ENCODE assay signal across 36 cellular contexts in genomic region chr18:47791461-47791860, GRCh38.
"Had no signal": no experiment of that assay in that cellular context is flagged by ENCODE, and none has a peak within 500 bp of the region (broad histone marks: within the 10 kb centered on the region; RNA-seq: fewer than 3 reads in every experiment).

No MANE protein-coding gene starts in this region.

- H3K27me3 ChIP-seq: adrenal gland, body of pancreas, brain microvascular endothelial cell, breast epithelium had no signal

- H3K9me3 Mint-ChIP-seq: activated CD4-positive, alpha-beta memory T cell treated with anti-CD3 and anti-CD28 coated beads, Interleukin-2, amount 10 ng/mL, durations not matched to agents 7 days and 5 days; activated CD4-positive, alpha-beta T cell treated with anti-CD3 and anti-CD28 coated beads, Interleukin-2, amount 10 ng/mL, durations not matched to agents 7 days and 5 days; activated naive CD8-positive, alpha-beta T cell treated with anti-CD3 and anti-CD28 coated beads for 36 hours; activated T-helper 2 cell treated with anti-CD3 and anti-CD28 coated beads, Interferon-gamma antibody, Interleukin-2, Interleukin-4, amounts not matched to agents 10 μg/mL and 5 μg/mL and 100 μg/mL, durations not matched to agents 14 hours and 24 hours and 36 hours; T-helper 1 cell treated with Interleukin-12 subunit alpha and Interleukin-12 subunit beta and Interleukin-4 antibody, amounts not matched to agents 30 μg/mL and 1 μg/mL, for 36 hours; T-helper 2 cell treated with Interferon-gamma antibody and Interleukin-4, amounts not matched to agents 5 μg/mL and 100 μg/mL, for 36 hours had no signal

- H3K27ac Mint-ChIP-seq: activated CD4-positive, alpha-beta memory T cell treated with anti-CD3 and anti-CD28 coated beads, Interleukin-2, amount 10 ng/mL, durations not matched to agents 7 days and 5 days; activated CD4-positive, alpha-beta T cell treated with anti-CD3 and anti-CD28 coated beads for 36 hours; activated CD4-positive, alpha-beta T cell treated with anti-CD3 and anti-CD28 coated beads, Interleukin-2, amount 10 ng/mL, durations not matched to agents 7 days and 5 days; activated CD8-positive, alpha-beta memory T cell treated with anti-CD3 and anti-CD28 coated beads, Interleukin-2, amount 10 ng/mL, durations not matched to agents 7 days and 5 days; activated CD8-positive, alpha-beta T cell treated with anti-CD3 and anti-CD28 coated beads, Interleukin-2, amount 10 ng/mL, durations not matched to agents 7 days and 5 days; activated naive CD4-positive, alpha-beta T cell treated with anti-CD3 and anti-CD28 coated beads, Interleukin-2, amount 50 U/mL, for 72 hours; activated naive CD8-positive, alpha-beta T cell treated with anti-CD3 and anti-CD28 coated beads for 36 hours; activated T-cell treated with anti-CD3 and anti-CD28 coated beads, Interleukin-2, amount 50 U/mL, for 24 hours; activated T-helper 2 cell treated with anti-CD3 and anti-CD28 coated beads, Interferon-gamma antibody, Interleukin-2, Interleukin-4, amounts not matched to agents 10 μg/mL and 5 μg/mL and 100 μg/mL, durations not matched to agents 14 hours and 24 hours and 36 hours; T-helper 1 cell treated with Interleukin-12 subunit alpha and Interleukin-12 subunit beta and Interleukin-4 antibody, amounts not matched to agents 30 μg/mL and 1 μg/mL, for 36 hours; T-helper 2 cell treated with Interferon-gamma antibody and Interleukin-4, amounts not matched to agents 5 μg/mL and 100 μg/mL, for 36 hours; WTC11 had no signal

- FAIRE-seq: astrocyte, TTC549 had no signal

- H3K4me3 Mint-ChIP-seq: activated CD4-positive, alpha-beta memory T cell treated with anti-CD3 and anti-CD28 coated beads, Interleukin-2, amount 10 ng/mL, durations not matched to agents 7 days and 5 days; activated CD4-positive, alpha-beta T cell treated with anti-CD3 and anti-CD28 coated beads for 36 hours; activated CD4-positive, alpha-beta T cell treated with anti-CD3 and anti-CD28 coated beads, Interleukin-2, amount 10 ng/mL, durations not matched to agents 7 days and 5 days; activated CD8-positive, alpha-beta memory T cell treated with anti-CD3 and anti-CD28 coated beads, Interleukin-2, amount 10 ng/mL, durations not matched to agents 7 days and 5 days; activated CD8-positive, alpha-beta T cell treated with anti-CD3 and anti-CD28 coated beads, Interleukin-2, amount 10 ng/mL, durations not matched to agents 7 days and 5 days; activated naive CD8-positive, alpha-beta T cell treated with anti-CD3 and anti-CD28 coated beads for 36 hours; activated T-cell treated with anti-CD3 and anti-CD28 coated beads, Interleukin-2, amount 50 U/mL, for 24 hours; T-helper 1 cell treated with Interleukin-12 subunit alpha and Interleukin-12 subunit beta and Interleukin-4 antibody, amounts not matched to agents 30 μg/mL and 1 μg/mL, for 36 hours; T-helper 2 cell treated with Interferon-gamma antibody and Interleukin-4, amounts not matched to agents 5 μg/mL and 100 μg/mL, for 36 hours; WTC11 had no signal

- H3K4me1 ChIP-seq: adrenal gland, body of pancreas had no signal

- H3K9me3 ChIP-seq: adrenal gland, breast epithelium had no signal

- DNase-seq: activated CD4-positive, alpha-beta memory T cell treated with anti-CD3 and anti-CD28 coated beads, Interleukin-2, amount 10 ng/mL, durations not matched to agents 7 days and 5 days; activated CD4-positive, alpha-beta T cell treated with anti-CD3 and anti-CD28 coated beads for 1 hour; activated CD4-positive, alpha-beta T cell treated with anti-CD3 and anti-CD28 coated beads for 36 hours; activated CD4-positive, alpha-beta T cell treated with anti-CD3 and anti-CD28 coated beads for 48 hours; activated CD4-positive, alpha-beta T cell treated with anti-CD3 and anti-CD28 coated beads, Interleukin-2, amount 10 ng/mL, durations not matched to agents 7 days and 5 days; activated CD4-positive, alpha-beta T cell treated with anti-CD3 and anti-CD28 coated beads, Interleukin-2, amount 50 U/mL, for 48 hours; activated CD4-positive, CD25-positive, alpha-beta regulatory T cell; activated CD8-positive, alpha-beta memory T cell treated with anti-CD3 and anti-CD28 coated beads for 24 hours; activated CD8-positive, alpha-beta memory T cell treated with anti-CD3 and anti-CD28 coated beads, Interleukin-2, amount 10 ng/mL, durations not matched to agents 7 days and 5 days; activated CD8-positive, alpha-beta memory T cell treated with anti-CD3 and anti-CD28 coated beads, Interleukin-2, amount 50 U/mL, for 48 hours; activated CD8-positive, alpha-beta T cell treated with anti-CD3 and anti-CD28 coated beads, Interleukin-2, amount 10 ng/mL, durations not matched to agents 7 days and 5 days; activated effector memory CD4-positive, alpha-beta T cell treated with Interleukin-2 at 50 U/mL for 16 hours; activated gamma-delta T cell; activated naive CD4-positive, alpha-beta T cell treated with anti-CD3 and anti-CD28 coated beads, Interleukin-2, amount 50 U/mL, for 16 hours; activated naive CD4-positive, alpha-beta T cell treated with Interleukin-2 at 50 U/mL for 16 hours; activated naive CD8-positive, alpha-beta T cell treated with anti-CD3 and anti-CD28 coated beads for 36 hours; activated T-cell treated with anti-CD3 and anti-CD28 coated beads, Interleukin-2, amount 50 U/mL, for 24 hours; activated T-cell treated with anti-CD3 and anti-CD28 coated beads, Interleukin-2, amount 50 U/mL, for 48 hours; adrenal gland; amniotic stem cell; aorta; body of pancreas; brain microvascular endothelial cell; central memory CD4-positive, alpha-beta T cell; T-helper 1 cell; T-helper 2 cell; T-helper 9 cell had no signal

- H3K27ac ChIP-seq: adrenal gland, body of pancreas, brain microvascular endothelial cell, breast epithelium, VCaP had no signal

- H3K36me3 Mint-ChIP-seq: activated CD8-positive, alpha-beta memory T cell treated with anti-CD3 and anti-CD28 coated beads, Interleukin-2, amount 10 ng/mL, durations not matched to agents 7 days and 5 days; activated naive CD8-positive, alpha-beta T cell treated with anti-CD3 and anti-CD28 coated beads for 36 hours had no signal

- H3K4me3 ChIP-seq: adrenal gland, body of pancreas, breast epithelium had no signal

- H3K4me1 Mint-ChIP-seq: activated CD4-positive, alpha-beta memory T cell treated with anti-CD3 and anti-CD28 coated beads, Interleukin-2, amount 10 ng/mL, durations not matched to agents 7 days and 5 days; activated CD4-positive, alpha-beta T cell treated with anti-CD3 and anti-CD28 coated beads for 36 hours; activated CD4-positive, alpha-beta T cell treated with anti-CD3 and anti-CD28 coated beads, Interleukin-2, amount 10 ng/mL, durations not matched to agents 7 days and 5 days; activated CD8-positive, alpha-beta memory T cell treated with anti-CD3 and anti-CD28 coated beads, Interleukin-2, amount 10 ng/mL, durations not matched to agents 7 days and 5 days; activated naive CD8-positive, alpha-beta T cell treated with anti-CD3 and anti-CD28 coated beads for 36 hours had no signal

- H3K36me3 ChIP-seq: adrenal gland, brain microvascular endothelial cell, breast epithelium had no signal
